In genomic region chr9:35070823-35071813, GRCh38 we compare ENCODE assay signal across 8 cellular contexts. TPM values are rescaled to one million over a fixed set of nuclear protein-coding genes. Genes with fewer than 3 reads are reported as not detected.
DNase-seq lines count a peak whose midpoint lies in the region; ATAC-seq and TF ChIP-seq lines count a peak whose summit lies in the region.

No MANE protein-coding gene starts in this region.

- peaks cover 48% of the 10 kb centered on the region for H3K4me1 ChIP-seq in mononuclear cell (ENCODE audit: insufficient read depth, low read length)

- H3K4me3 Mint-ChIP-seq in central memory CD8-positive, alpha-beta T cell = peak overlapping the region; percentile 83

- H3K9me3 ChIP-seq in mononuclear cell (ENCODE audit: low read depth, low read length) = no peaks in the 10 kb centered on the region

- H3K27ac Mint-ChIP-seq in central memory CD8-positive, alpha-beta T cell (ENCODE audit: low read depth) = peak overlapping the region; percentile 94

- no peaks in the 10 kb centered on the region for H3K27me3 Mint-ChIP-seq in central memory CD8-positive, alpha-beta T cell

- H3K27ac ChIP-seq in C4-2B = peak overlapping the region; percentile 100

- no peaks in the 10 kb centered on the region for H3K27me3 ChIP-seq in mononuclear cell (ENCODE audit: insufficient read depth, low read length)

- H3K4me3 ChIP-seq in Jurkat, Clone E6-1 (ENCODE audit: low read length) = peak overlapping the region; percentile 89
- H3K4me3 ChIP-seq in mononuclear cell (ENCODE audit: low read length) = peak overlapping the region; percentile 93

- peaks cover 64% of the 10 kb centered on the region for H3K4me1 Mint-ChIP-seq in central memory CD8-positive, alpha-beta T cell

- no peaks in the 10 kb centered on the region for H3K9me3 Mint-ChIP-seq in central memory CD8-positive, alpha-beta T cell

- peaks cover 45% of the 10 kb centered on the region for H3K36me3 Mint-ChIP-seq in central memory CD8-positive, alpha-beta T cell (ENCODE audit: insufficient read depth)

- TF ChIP-seq CTCF in C4-2B (conservative IDR thresholded peaks at IDR 0.05) = no peak

- DNase-seq in Jurkat, Clone E6-1 (ENCODE audit: low read depth, low spot score) = no peak
- DNase-seq in central memory CD8-positive, alpha-beta T cell (ENCODE audit: low spot score in 2 of 2) = no peak
- DNase-seq in NCI-H226 (no peak), NCI-H69 (lab: John Stamatoyannopoulos, UW) (no peak), NCI-H1105 (lab: John Stamatoyannopoulos, UW) (no peak)

- no peak for ATAC-seq in central memory CD8-positive, alpha-beta T cell (replicated peaks; ENCODE audit: extremely low read depth, poor library complexity, severe bottlenecking)
- no peak for ATAC-seq in HG03280 (IDR thresholded peaks at IDR 0.05; ENCODE audit: unreplicated experiment)

RNA-seq across cellular contexts. Expression of gene VCP, which starts 1.3 kb away (rescaled TPM):
- 227 TPM for polyA plus RNA-seq in Jurkat, Clone E6-1 (2012; ENCODE audit: insufficient read depth, insufficient read length)
- total RNA-seq in mononuclear cell = 166 TPM

RNA-seq across cellular contexts. Expression of gene FANCG, which starts 8.6 kb away (rescaled TPM):
- 155 TPM for polyA plus RNA-seq in Jurkat, Clone E6-1 (2012; ENCODE audit: insufficient read depth, insufficient read length)
- total RNA-seq in mononuclear cell = 6.9 TPM

RNA-seq across cellular contexts. Expression of gene PIGO, which starts 25.3 kb away (rescaled TPM):
- 23.8 TPM for polyA plus RNA-seq in Jurkat, Clone E6-1 (2012; ENCODE audit: insufficient read depth, insufficient read length)
- total RNA-seq in mononuclear cell = 8.7 TPM

RNA-seq across cellular contexts. Expression of gene STOML2, which starts 31.8 kb away (rescaled TPM):
- polyA plus RNA-seq in Jurkat, Clone E6-1 (2012; ENCODE audit: insufficient read depth, insufficient read length) = 282 TPM
- total RNA-seq in mononuclear cell = 23.4 TPM

RNA-seq across cellular contexts. Expression of gene ATOSB, which starts 44.5 kb away (rescaled TPM):
- 9.3 TPM for polyA plus RNA-seq in Jurkat, Clone E6-1 (2012; ENCODE audit: insufficient read depth, insufficient read length)
- total RNA-seq in mononuclear cell = 15.2 TPM
